In the genomic region with DNA sequence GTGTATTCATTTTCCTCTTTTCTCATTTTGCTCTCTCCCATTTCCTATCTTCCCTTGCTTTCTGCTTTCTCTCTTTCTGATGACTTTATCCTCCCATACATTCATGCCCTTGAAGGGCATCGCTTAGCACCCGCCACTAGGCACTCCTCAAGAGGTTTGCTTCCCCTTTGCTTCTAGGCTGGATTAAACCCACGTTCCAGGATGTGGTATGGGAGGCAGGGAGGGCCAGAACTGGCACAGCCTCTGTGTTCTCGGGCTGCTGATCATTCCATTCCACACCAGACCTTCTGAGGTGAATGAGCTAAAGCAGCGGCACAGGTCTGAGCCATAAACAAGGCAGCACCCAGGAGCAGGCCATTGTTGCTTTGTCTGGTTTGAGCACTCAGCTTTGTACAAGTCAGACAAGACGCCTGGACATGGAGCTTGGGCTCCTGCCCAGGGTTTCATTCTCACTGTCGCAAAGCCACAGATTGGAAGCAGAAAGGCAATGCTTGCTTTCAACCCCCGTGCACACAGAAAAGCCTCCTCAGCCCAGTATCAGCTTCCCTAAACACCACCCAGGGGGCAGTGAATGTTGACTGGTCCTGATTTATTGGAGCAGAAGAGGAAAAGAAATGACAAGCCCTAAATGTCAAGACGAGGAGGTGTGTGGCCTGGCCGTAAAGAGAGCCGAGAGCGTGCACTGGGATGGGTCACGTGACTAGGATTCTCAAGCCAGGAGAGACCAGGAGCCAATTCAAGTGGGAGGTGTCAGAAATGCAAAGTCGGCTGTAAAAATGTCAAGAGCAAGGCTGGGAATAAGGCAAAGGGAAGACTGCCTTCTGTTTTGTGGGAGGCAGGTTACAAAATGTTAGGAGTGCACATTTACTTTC, we compare ENCODE assay signal across 10 cellular contexts.
DNase-seq lines count a peak whose midpoint lies in the region; ATAC-seq and TF ChIP-seq lines count a peak whose summit lies in the region.
"Had no signal": no experiment of that assay in that cellular context is flagged by ENCODE, and none has a peak within 500 bp of the region (broad histone marks: within the 10 kb centered on the region; RNA-seq: fewer than 3 reads in every experiment).

No MANE protein-coding gene starts in this region.

- WGBS in mammary epithelial cell (ENCODE audit: low coverage, missing lambda C conversion rate): 56% methylated on average over 14 of the region's 14 CpGs

- no peak overlapping the region for H3K4me3 ChIP-seq in H7 (ENCODE audit: insufficient read depth, low read depth, low read length)
- H3K4me3 ChIP-seq in mammary epithelial cell (replicated peaks in 1 of 3; ENCODE audit: insufficient read depth in 1 of 3, low read depth in 2 of 3, low read length in 3 of 3): no peak overlapping the region
- H3K4me3 ChIP-seq in skeletal muscle tissue (ENCODE audit: low read length in 3 of 3): peak overlapping the region; percentile 45 to 66 (median 52)
- H3K4me3 ChIP-seq: GM12878 had no signal

- no peak for TF ChIP-seq CTCF in mammary epithelial cell (conservative IDR thresholded peaks at IDR 0.05 in 1 of 2, IDR thresholded peaks at IDR 0.05 in 1 of 2; ENCODE audit: extremely low read depth in 1 of 2, insufficient read depth in 1 of 2, low read depth in 1 of 2, low read length in 2 of 2)

- in situ Hi-C loops in mammary epithelial cell (cut with MboI; ENCODE audit: low sequenced_read_pairs in 2 of 2): no loop called here

- H2AFZ ChIP-seq in mammary epithelial cell (ENCODE audit: low read depth, low read length): peak overlapping the region; percentile 57

- H3K79me2 ChIP-seq in mammary epithelial cell (ENCODE audit: insufficient read depth, low read length): no peaks in the 10 kb centered on the region

- no peaks in the 10 kb centered on the region for H4K20me1 ChIP-seq in mammary epithelial cell (ENCODE audit: insufficient read depth, low read length)

- H3K36me3 ChIP-seq in H7 (replicated peaks; ENCODE audit: control insufficient read depth, insufficient read depth, low read length) (no peaks in the 10 kb centered on the region), mammary epithelial cell (ENCODE audit: insufficient read depth, low read length) (no peaks in the 10 kb centered on the region), skeletal muscle tissue (ENCODE audit: control insufficient read depth in 3 of 3, insufficient read depth in 3 of 3, low read length in 3 of 3) (no peaks in the 10 kb centered on the region)

- BruUV-seq in mammary epithelial cell (replicated peaks; lab: Mats Ljungman, UMichigan): no TSS peak

- CTCF ChIA-PET in mammary epithelial cell (lab: Charles Lee; ENCODE audit: low non-redundant PET): no interaction called here

- no peaks in the 10 kb centered on the region for H3K9me3 ChIP-seq in mammary epithelial cell (replicated peaks; ENCODE audit: insufficient read depth, low read length)
- no peaks in the 10 kb centered on the region for H3K9me3 ChIP-seq in skeletal muscle tissue (ENCODE audit: control insufficient read depth in 3 of 3, low read length in 3 of 3)

- dilution Hi-C loops in mammary epithelial cell (cut with HindIII; ENCODE audit: low sequenced_read_pairs): loop anchor here (5.0 kb wide), 1 partner anchor 157 kb away; no protein-coding TSS in a partner anchor

- H3K27me3 ChIP-seq in H7 (ENCODE audit: control insufficient read depth, insufficient read depth, low read length) (no peaks in the 10 kb centered on the region), mammary epithelial cell (ENCODE audit: insufficient read depth, low read length) (no peaks in the 10 kb centered on the region), skeletal muscle tissue (ENCODE audit: control insufficient read depth in 3 of 3, insufficient read depth in 3 of 3, low read length in 3 of 3) (no peaks in the 10 kb centered on the region)

- H3K27ac ChIP-seq in mammary epithelial cell (ENCODE audit: insufficient read depth, low read depth, low read length) (no peak overlapping the region), skeletal muscle tissue (ENCODE audit: low read depth, low read length) (peak overlapping the region; percentile 55)

- peak; percentile 92 for ATAC-seq in left colon
- no peak for ATAC-seq in GM21390 (IDR thresholded peaks at IDR 0.05; ENCODE audit: unreplicated experiment)
- ATAC-seq: GM12878 had no signal

- intact Hi-C loops in mammary epithelial cell (cut with micrococcal nuclease) (no loop called here), left colon (cut with DNase I, micrococcal nuclease) (no loop called here)

- peak; percentile 43 for DNase-seq in H7
- DNase-seq in mammary epithelial cell: no peak
- DNase-seq in left colon: peak; percentile 67 to 79
- no peak for DNase-seq in 8988T
- DNase-seq in NCI-H1436 (lab: John Stamatoyannopoulos, UW): no peak
- DNase-seq in EL: no peak
- DNase-seq: amniotic stem cell had no signal

- H3K4me1 ChIP-seq in mammary epithelial cell (ENCODE audit: insufficient read depth, low read length) (peaks cover 28% of the 10 kb centered on the region), skeletal muscle tissue (ENCODE audit: control insufficient read depth in 3 of 3, insufficient read depth in 3 of 3, low read length in 3 of 3) (peaks cover 67 to 77% (median 74%) of the 10 kb centered on the region in 3 donors)

- H3K9ac ChIP-seq in mammary epithelial cell (ENCODE audit: insufficient read depth, low read length) (no peak overlapping the region), skeletal muscle tissue (ENCODE audit: low read depth in 1 of 3, low read length in 3 of 3) (peak overlapping the region; percentile 47 to 84 (median 75))

- no peak overlapping the region for H3K4me2 ChIP-seq in mammary epithelial cell (ENCODE audit: insufficient read depth, low read depth, low read length)

Comparison
In these comparisons a context has a peak if more than half of its experiments do, and no peak if none do; other contexts are left out.
1. DNase-seq: peak in H7 (single experiment) and left colon (2 of 2); none in mammary epithelial cell (single experiment), 8988T (single experiment), NCI-H1436 (single experiment) and EL (single experiment).
2. H3K4me3 ChIP-seq: peak in skeletal muscle tissue (3 of 3); none in H7 (single experiment) and mammary epithelial cell (0 of 3).